ENCODE assay signal across 24 cellular contexts in the genomic region with DNA sequence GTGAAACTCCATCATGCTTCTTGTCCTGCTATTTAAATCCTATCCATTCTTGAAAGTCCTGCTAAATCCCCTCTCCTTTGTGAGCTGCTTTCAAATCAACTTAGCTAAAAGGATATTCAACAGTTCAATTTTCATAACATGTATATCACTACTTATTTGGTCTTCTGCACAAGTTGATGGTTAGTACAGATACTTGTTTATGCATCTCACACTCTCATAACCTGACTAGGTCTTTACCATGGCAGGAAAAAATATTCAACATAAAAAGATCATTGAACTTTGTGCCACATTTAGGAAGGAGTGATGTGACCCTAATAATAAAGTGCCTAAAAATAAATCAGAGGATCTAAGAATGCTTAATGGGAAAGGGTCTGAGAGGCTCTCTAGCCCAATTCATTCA.
A peak's percentile ranks its signal among the peaks of the same experiment; 100 is the strongest.
DNase-seq lines count a peak whose midpoint lies in the region; ATAC-seq, FAIRE-seq and TF ChIP-seq lines count a peak whose summit lies in the region.
"Had no signal": no experiment of that assay in that cellular context is flagged by ENCODE, and none has a peak within 500 bp of the region (broad histone marks: within the 10 kb centered on the region; RNA-seq: fewer than 3 reads in every experiment).

No MANE protein-coding gene starts in this region.

- no peaks in the 10 kb centered on the region for H4K20me1 ChIP-seq in HepG2 (ENCODE audit: insufficient read depth, low read length)
- H4K20me1 ChIP-seq: BLaER1 had no signal

- no peaks in the 10 kb centered on the region for H3K27me3 Mint-ChIP-seq in activated T-cell treated with anti-CD3 and anti-CD28 coated beads, Interleukin-2, amount 50 U/mL, for 72 hours (ENCODE audit: low read depth)
- H3K27me3 Mint-ChIP-seq in activated T-cell treated with anti-CD3 and anti-CD28 coated beads, Interleukin-2, amount 50 U/mL, for 24 hours = no peaks in the 10 kb centered on the region
- H3K27me3 Mint-ChIP-seq: CD4-positive, alpha-beta memory T cell; CD4-positive, CD25-positive, alpha-beta regulatory T cell; CD8-positive, alpha-beta memory T cell had no signal

- CTCF ChIA-PET in HepG2 (lab: Yijun Ruan, JAX; ENCODE audit: low intra/inter-chr PET ratio, low total read pairs) = no interaction called here

- H3K4me1 ChIP-seq in HepG2 (ENCODE audit: insufficient read depth, low read length) (peaks cover 7% of the 10 kb centered on the region), right lobe of liver (peaks cover 0 to 10% (median 0%) of the 10 kb centered on the region in 4 donors)
- H3K4me1 ChIP-seq: BLaER1 had no signal

- DNase-seq in activated T-cell treated with anti-CD3 and anti-CD28 coated beads, Interleukin-2, amount 50 U/mL, for 72 hours = no peak
- no peak for DNase-seq in activated T-cell treated with anti-CD3 and anti-CD28 coated beads, Interleukin-2, amount 50 U/mL, for 24 hours
- no peak for DNase-seq in HepG2 (ENCODE audit: low spot score)
- no peak for DNase-seq in right lobe of liver
- DNase-seq: 8988T; ACHN; C1 segment of cervical spinal cord; CD4-positive, alpha-beta memory T cell; CD4-positive, CD25-positive, alpha-beta regulatory T cell; CD8-positive, alpha-beta memory T cell; COR-L47; DMS53; DMS79; DND-41; EL; GDM1 had no signal

- H3K9me3 ChIP-seq in HepG2 (ENCODE audit: low read length) = no peaks in the 10 kb centered on the region
- H3K9me3 ChIP-seq in right lobe of liver = no peaks in the 10 kb centered on the region
- H3K9me3 ChIP-seq: BE2C, BLaER1 had no signal

- H2AFZ ChIP-seq in HepG2 (ENCODE audit: low read length) = no peak overlapping the region

- BruUV-seq in HepG2 (replicated peaks; lab: Mats Ljungman, UMichigan) = no TSS peak

- H3K27ac Mint-ChIP-seq in activated T-cell treated with anti-CD3 and anti-CD28 coated beads, Interleukin-2, amount 50 U/mL, for 72 hours = peak overlapping the region; percentile 3
- H3K27ac Mint-ChIP-seq in activated T-cell treated with anti-CD3 and anti-CD28 coated beads, Interleukin-2, amount 50 U/mL, for 24 hours = no peak overlapping the region
- H3K27ac Mint-ChIP-seq: CD4-positive, alpha-beta memory T cell; CD4-positive, CD25-positive, alpha-beta regulatory T cell; CD8-positive, alpha-beta memory T cell had no signal

- peaks cover 2 to 3% of the 10 kb centered on the region in 2 donors for H3K36me3 Mint-ChIP-seq in activated T-cell treated with anti-CD3 and anti-CD28 coated beads, Interleukin-2, amount 50 U/mL, for 72 hours (ENCODE audit: insufficient read depth in 2 of 2)
- H3K36me3 Mint-ChIP-seq in activated T-cell treated with anti-CD3 and anti-CD28 coated beads, Interleukin-2, amount 50 U/mL, for 24 hours (ENCODE audit: low read depth) = peaks cover 42% of the 10 kb centered on the region

- no peak for TF ChIP-seq RAD21 in HepG2 (CRISPR knock-in tag; IDR thresholded peaks at IDR 0.05)

- intact Hi-C loops in HepG2 (cut with micrococcal nuclease; ENCODE audit: unreplicated experiment) (no loop called here), right lobe of liver (cut with DNase I) (loop anchor here in 1 of 2 donors (10.0 kb wide), 1 partner anchor 199 kb away; the partner anchor contains the start of gene INSM1)

- no peak for ATAC-seq in activated T-cell treated with anti-CD3 and anti-CD28 coated beads, Interleukin-2, amount 50 U/mL, for 72 hours (replicated peaks in 1 of 2)
- ATAC-seq in HepG2 (no peak), right lobe of liver (no peak), HG02610 (IDR thresholded peaks at IDR 0.05; ENCODE audit: unreplicated experiment) (no peak)
- ATAC-seq: GM12878 had no signal

- TF ChIP-seq POLR2A in HepG2 (IDR thresholded peaks at IDR 0.05; ENCODE audit: insufficient read depth in 1 of 2, low read depth in 2 of 2, low read length in 2 of 2) = no peak
- TF ChIP-seq POLR2A in right lobe of liver (IDR thresholded peaks at IDR 0.05) = no peak

- no peaks in the 10 kb centered on the region for H3K27me3 ChIP-seq in HepG2 (ENCODE audit: control insufficient read depth in 1 of 2, insufficient read depth in 2 of 2, low read length in 2 of 2)
- no peaks in the 10 kb centered on the region for H3K27me3 ChIP-seq in right lobe of liver
- H3K27me3 ChIP-seq: BE2C, BLaER1 had no signal

- no peak for TF ChIP-seq CTCF in HepG2 (CRISPR knock-in tag; IDR thresholded peaks at IDR 0.05)
- no peak for TF ChIP-seq CTCF in right lobe of liver (IDR thresholded peaks at IDR 0.05)

- H3K4me3 ChIP-seq in HepG2 (replicated peaks in 1 of 3; ENCODE audit: insufficient read depth in 1 of 3, low read depth in 2 of 3, low read length in 3 of 3) (no peak overlapping the region), right lobe of liver (no peak overlapping the region)
- H3K4me3 ChIP-seq: BLaER1, GM12878 had no signal

- no peak overlapping the region for H3K4me2 ChIP-seq in HepG2 (ENCODE audit: low read depth, low read length)
- H3K4me2 ChIP-seq: BLaER1 had no signal

- peaks cover 22% of the 10 kb centered on the region for H3K4me1 Mint-ChIP-seq in activated T-cell treated with anti-CD3 and anti-CD28 coated beads, Interleukin-2, amount 50 U/mL, for 72 hours (ENCODE audit: low read depth)
- peaks cover 23% of the 10 kb centered on the region for H3K4me1 Mint-ChIP-seq in activated T-cell treated with anti-CD3 and anti-CD28 coated beads, Interleukin-2, amount 50 U/mL, for 24 hours (ENCODE audit: low read depth)
- H3K4me1 Mint-ChIP-seq: CD14-positive monocyte; CD4-positive, CD25-positive, alpha-beta regulatory T cell; CD8-positive, alpha-beta memory T cell had no signal

- H3K9ac ChIP-seq in HepG2 (ENCODE audit: insufficient read depth, low read depth, low read length) = no peak overlapping the region
- H3K9ac ChIP-seq: BLaER1 had no signal

- H3K36me3 ChIP-seq in HepG2 (replicated peaks in 1 of 2; ENCODE audit: control insufficient read depth in 1 of 2, insufficient read depth in 2 of 2, low read length in 2 of 2) (peaks cover 5 to 7% of the 10 kb centered on the region in 2 experiments; a peak in 3 of 5 replicates), right lobe of liver (peaks cover 0 to 14% (median 4%) of the 10 kb centered on the region in 4 donors)
- H3K36me3 ChIP-seq: BE2C had no signal

- POLR2A ChIA-PET in HepG2 (lab: Yijun Ruan, JAX) = no interaction called here

- FAIRE-seq in HepG2 (lab: Jason Lieb, UNC) = no peak
- FAIRE-seq: A204.1, GM12878, GM12892, GM18507 had no signal

- no peak overlapping the region for H3K4me3 Mint-ChIP-seq in activated T-cell treated with anti-CD3 and anti-CD28 coated beads, Interleukin-2, amount 50 U/mL, for 72 hours
- no peak overlapping the region for H3K4me3 Mint-ChIP-seq in activated T-cell treated with anti-CD3 and anti-CD28 coated beads, Interleukin-2, amount 50 U/mL, for 24 hours
- H3K4me3 Mint-ChIP-seq: CD14-positive monocyte; CD4-positive, alpha-beta memory T cell; CD4-positive, CD25-positive, alpha-beta regulatory T cell; CD8-positive, alpha-beta memory T cell had no signal

- no peaks in the 10 kb centered on the region for H3K79me2 ChIP-seq in HepG2 (ENCODE audit: insufficient read depth, low read length)

- H3K9me3 Mint-ChIP-seq in activated T-cell treated with anti-CD3 and anti-CD28 coated beads, Interleukin-2, amount 50 U/mL, for 72 hours = no peaks in the 10 kb centered on the region
- H3K9me3 Mint-ChIP-seq in activated T-cell treated with anti-CD3 and anti-CD28 coated beads, Interleukin-2, amount 50 U/mL, for 24 hours = no peaks in the 10 kb centered on the region
- H3K9me3 Mint-ChIP-seq: CD14-positive monocyte; CD4-positive, alpha-beta memory T cell; CD4-positive, CD25-positive, alpha-beta regulatory T cell; CD8-positive, alpha-beta memory T cell had no signal

- H3K27ac ChIP-seq in HepG2 (ENCODE audit: extremely low read length, insufficient read depth, low read length) (no peak overlapping the region), right lobe of liver (no peak overlapping the region)
- H3K27ac ChIP-seq: BLaER1 had no signal

- TF ChIP-seq EP300 in HepG2 (IDR thresholded peaks at IDR 0.05; ENCODE audit: low read depth in 2 of 2, low read length in 2 of 2) (no peak), HepG2 (CRISPR knock-in tag; IDR thresholded peaks at IDR 0.05; ENCODE audit: borderline replicate concordance) (no peak)

- in situ Hi-C loops in HepG2 (cut with HindIII; ENCODE audit: extremely low pct_ligation_motif_present, low pct_unique_long_range_greater_than_20kb) = loop anchor here (10.0 kb wide), 1 partner anchor 479 kb away; no protein-coding TSS in a partner anchor

TF ChIP-seq in HepG2, 621 proteins besides CTCF, POLR2A, EP300 and RAD21:
- peak; percentile 94 for TF ChIP-seq ZNF12 (CRISPR knock-in tag; IDR thresholded peaks at IDR 0.05)
- no peak for TF ChIP-seq U2AF1 (optimal IDR thresholded peaks at IDR 0.05; ENCODE audit: low read depth, low read length)
